In genomic region chr11:9462806-9463537, GRCh38 we compare ENCODE assay signal across 10 cellular contexts. TPM values are rescaled to one million over a fixed set of nuclear protein-coding genes. Genes with fewer than 3 reads are reported as not detected.
DNase-seq lines count a peak whose midpoint lies in the region; ATAC-seq, FAIRE-seq and TF ChIP-seq lines count a peak whose summit lies in the region.
"Had no signal": no experiment of that assay in that cellular context is flagged by ENCODE, and none has a peak within 500 bp of the region (broad histone marks: within the 10 kb centered on the region; RNA-seq: fewer than 3 reads in every experiment).

No MANE protein-coding gene starts in this region.

- H3K4me1 Mint-ChIP-seq in CD8-positive, alpha-beta T cell (ENCODE audit: low read depth), result peaks cover 38% of the 10 kb centered on the region
- peaks cover 27% of the 10 kb centered on the region for H3K4me1 Mint-ChIP-seq in nephron

- in situ Hi-C loops in K562 (cut with MboI), result no loop called here
- in situ Hi-C loops in ACHN (cut with HindIII; ENCODE audit: low pct_ligation_motif_present, low pct_unique_long_range_greater_than_20kb, low sequenced_read_pairs), result no loop called here

- no peak overlapping the region for H3K4me3 ChIP-seq in CD8-positive, alpha-beta T cell (ENCODE audit: low read depth, low read length)
- H3K4me3 ChIP-seq in K562, result no peak overlapping the region; the same call in 1 of the 2 replicates

- BruUV-seq in K562 (replicated peaks; lab: Mats Ljungman, UMichigan), result no TSS peak

- peak overlapping the region in 1 of 2 experiments; percentile 93; a peak in 2 of 4 replicates for H3K9ac ChIP-seq in K562 (ENCODE audit: insufficient read depth in 1 of 2, low read depth in 2 of 2, low read length in 2 of 2)

- H3K9me3 ChIP-seq in CD8-positive, alpha-beta T cell (ENCODE audit: low read length), result no peaks in the 10 kb centered on the region
- H3K9me3 ChIP-seq in KOPT-K1 (ENCODE audit: insufficient read depth, low read length, poor library complexity, severe bottlenecking) (no peaks in the 10 kb centered on the region), K562 (replicated peaks; ENCODE audit: control insufficient read depth, insufficient read depth, low read depth, low read length) (no peaks in the 10 kb centered on the region)

- TF ChIP-seq POLR2A in K562 (conservative IDR thresholded peaks at IDR 0.05), result no peak

- no peaks in the 10 kb centered on the region for H3K9me3 Mint-ChIP-seq in CD8-positive, alpha-beta T cell
- H3K9me3 Mint-ChIP-seq in nephron, result no peaks in the 10 kb centered on the region

- TF ChIP-seq EP300 in K562 (IDR thresholded peaks at IDR 0.05; ENCODE audit: low read length), result no peak

- H3K27me3 Mint-ChIP-seq in CD8-positive, alpha-beta T cell (ENCODE audit: low read depth), result no peaks in the 10 kb centered on the region
- no peaks in the 10 kb centered on the region for H3K27me3 Mint-ChIP-seq in nephron (ENCODE audit: low read depth)

- TF ChIP-seq CTCF in CD8-positive, alpha-beta T cell (IDR thresholded peaks at IDR 0.05), result no peak
- TF ChIP-seq CTCF in K562 (IDR thresholded peaks at IDR 0.05 in 2 of 3, conservative IDR thresholded peaks at IDR 0.05 in 1 of 3; ENCODE audit: insufficient read depth in 2 of 3, low read depth in 1 of 3, low read length in 3 of 3), result no peak
- TF ChIP-seq CTCF in nephron (IDR thresholded peaks at IDR 0.05; ENCODE audit: unreplicated experiment in 3 of 3), result no peak

- TF ChIP-seq RAD21 in K562 (CRISPR knock-in tag; conservative IDR thresholded peaks at IDR 0.05 in 1 of 2, IDR thresholded peaks at IDR 0.05 in 1 of 2), result no peak

- no peaks in the 10 kb centered on the region for H3K27me3 ChIP-seq in CD8-positive, alpha-beta T cell (ENCODE audit: insufficient read depth, low read length)
- H3K27me3 ChIP-seq in K562 (ENCODE audit: control insufficient read depth in 2 of 2, insufficient read depth in 2 of 2, low read length in 2 of 2), result no peaks in the 10 kb centered on the region

- H3K36me3 Mint-ChIP-seq in CD8-positive, alpha-beta T cell, result peaks cover 17% of the 10 kb centered on the region
- H3K36me3 Mint-ChIP-seq in nephron (ENCODE audit: low read depth), result peaks cover 14% of the 10 kb centered on the region

- FAIRE-seq in K562 (lab: Jason Lieb, UNC), result peak; percentile 35
- FAIRE-seq: TTC549 had no signal

- H3K4me1 ChIP-seq in CD8-positive, alpha-beta T cell (ENCODE audit: insufficient read depth, low read length), result peaks cover 31% of the 10 kb centered on the region
- H3K4me1 ChIP-seq in K562 (replicated peaks in 1 of 2; ENCODE audit: control insufficient read depth in 2 of 2, insufficient read depth in 2 of 2, low read length in 2 of 2), result peaks cover 13 to 15% of the 10 kb centered on the region in 2 experiments; a peak in 4 of 5 replicates

- H3K79me2 ChIP-seq in K562 (ENCODE audit: control insufficient read depth, insufficient read depth, low read length), result peaks cover 68% of the 10 kb centered on the region

- POLR2A ChIA-PET in CD8-positive, alpha-beta T cell (lab: Charles Lee), result interaction anchor here (4.3 kb wide), 1 partner anchor 78 kb away, joined by 34 read pairs; the partner anchor contains the start of gene IPO7
- POLR2A ChIA-PET in K562 (lab: Yijun Ruan, JAX), result interaction anchor here (0.6 to 2.7 kb wide), 4 partner anchors 79 to 841 kb away, joined by 3 to 7 read pairs (median 5); partner anchors contain the start of gene IPO7

- H2AFZ ChIP-seq in K562 (ENCODE audit: low read depth, low read length), result peak overlapping the region; percentile 62

- intact Hi-C loops in CD8-positive, alpha-beta T cell (cut with DNase I, micrococcal nuclease), result loop anchor here (5.0 kb wide), 4 partner anchors 109 to 1394 kb away; partner anchors contain the start of genes RNF141 (in 1 of the 2), WEE1 (in 1 of the 2) and ZBED5 (in 1 of the 2)
- intact Hi-C loops in K562 (cut with micrococcal nuclease), result loop anchor here (5.0 to 10.0 kb wide), 2 partner anchors 112 to 149 kb away; partner anchors contain the start of gene WEE1

- peak overlapping the region; percentile 59 for H3K4me3 Mint-ChIP-seq in CD8-positive, alpha-beta T cell
- peak overlapping the region; percentile 80 to 90 (median 86) for H3K4me3 Mint-ChIP-seq in nephron

- 54% methylated on average over 8 of the region's 8 CpGs for WGBS in K562 (ENCODE audit: insufficient coverage, low coverage, missing lambda C conversion rate)

- DNase-seq in CD8-positive, alpha-beta T cell, result no peak
- peak in 1 of 4 experiments; percentile 38 for DNase-seq in K562 (ENCODE audit: extremely low read depth in 1 of 4, low spot score in 3 of 4)
- no peak for DNase-seq in NCI-H2171 treated with DMSO at 0.1 percent for 48 hours (lab: John Stamatoyannopoulos, UW)
- no peak for DNase-seq in ACHN
- DNase-seq in UCSD-AML1 (lab: John Stamatoyannopoulos, UW; ENCODE audit: unreplicated experiment), result no peak
- DNase-seq: NCI-H2081 treated with DMSO at 0.1 percent for 48 hours had no signal

- ATAC-seq in CD8-positive, alpha-beta T cell, result no peak
- ATAC-seq in K562 (no peak), HG03095 (IDR thresholded peaks at IDR 0.05; ENCODE audit: unreplicated experiment) (no peak)

- H3K4me2 ChIP-seq in K562 (ENCODE audit: insufficient read depth, low read length), result peak overlapping the region; percentile 74

- H3K36me3 ChIP-seq in CD8-positive, alpha-beta T cell (ENCODE audit: insufficient read depth, low read length), result no peaks in the 10 kb centered on the region
- H3K36me3 ChIP-seq in KOPT-K1 (ENCODE audit: insufficient read depth, low read length) (no peaks in the 10 kb centered on the region), K562 (ENCODE audit: control insufficient read depth, insufficient read depth, low read length) (0 out of 3 replicates have a peak, but pooled peaks cover 3% of the 10 kb centered on the region)

- CTCF ChIA-PET in CD8-positive, alpha-beta T cell (lab: Charles Lee), result no interaction called here
- CTCF ChIA-PET in K562 (lab: Yijun Ruan, JAX; ENCODE audit: low intra/inter-chr PET ratio), result no interaction called here

- H3K27ac Mint-ChIP-seq in CD8-positive, alpha-beta T cell, result peak overlapping the region; percentile 64
- peak overlapping the region; percentile 83 to 98 (median 96) for H3K27ac Mint-ChIP-seq in nephron

- no peaks in the 10 kb centered on the region for H3K9me1 ChIP-seq in K562 (ENCODE audit: control insufficient read depth, insufficient read depth, low read length)

- no peaks in the 10 kb centered on the region for H4K20me1 ChIP-seq in K562 (replicated peaks; ENCODE audit: control insufficient read depth, insufficient read depth, low read length)

- H3K27ac ChIP-seq in CD8-positive, alpha-beta T cell (ENCODE audit: low read depth, low read length), result no peak overlapping the region
- peak overlapping the region; percentile 20 for H3K27ac ChIP-seq in KOPT-K1 (ENCODE audit: low read depth, low read length, poor library complexity, severe bottlenecking)
- peak overlapping the region; percentile 48 for H3K27ac ChIP-seq in K562 (ENCODE audit: extremely low read depth, low read depth, low read length)

TF ChIP-seq in K562, 482 proteins besides CTCF, POLR2A, EP300 and RAD21 (continues in another document):
- TF ChIP-seq NFE2L1 (tag; IDR thresholded peaks at IDR 0.05; ENCODE audit: borderline replicate concordance, low read depth) (peak; percentile 95), PHF21A (IDR thresholded peaks at IDR 0.05; ENCODE audit: borderline replicate concordance, low read depth) (no peak), CBX2 (IDR thresholded peaks at IDR 0.05; ENCODE audit: insufficient read depth, low read length, poor library complexity, severe bottlenecking) (no peak)

RNA-seq across cellular contexts. Expression of gene ZNF143, which starts 2.2 kb away (rescaled TPM):
- total RNA-seq in CD8-positive, alpha-beta T cell, result 10 to 100 TPM; 13.4 to 15.4 TPM
- total RNA-seq in K562 (2011; cell fraction: chromatin; rRNA removed; ENCODE audit: low replicate concordance), result 85.5 and 119 TPM in 2 replicates
- 30.0 and 35.1 TPM in 2 replicates for total RNA-seq in K562 (2011; cell fraction: nucleolus; rRNA removed)
- 53.7 and 56.1 TPM in 2 replicates for total RNA-seq in K562 (2011; cell fraction: nucleoplasm; rRNA removed)
- total RNA-seq in K562 (2014; rRNA removed) (17.3 and 23.6 TPM in 2 replicates), K562 (2014; rRNA removed; fragmentation: Illumina TruSeq; extraction: Trizol) (29.8 and 32.9 TPM in 2 replicates), K562 (2015; rRNA removed; fragmentation: Illumina TruSeq; extraction: Trizol) (25.6 and 27.1 TPM in 2 replicates), K562 (2021) (26.2 and 30.4 TPM in 2 replicates)
- polyA plus RNA-seq in K562 (2011; rRNA removed) (55.6 and 58.5 TPM in 2 replicates), K562 (2014; fragmentation: Illumina TruSeq; extraction: Trizol) (21.5 and 28.2 TPM in 2 replicates), K562 (2014; fragmentation: Nextera tagmentation; extraction: Ambion mirVana) (10 to 100 TPM; 18.4 to 34.4 TPM), K562 (2014; rRNA removed) (16.8 and 19.8 TPM in 2 replicates)
- polyA plus RNA-seq in K562 (2011; cell fraction: cytosol; rRNA removed), result 52.1 and 62.9 TPM in 2 replicates
- polyA plus RNA-seq in K562 (2011; cell fraction: nucleus; rRNA removed), result 28.2 and 34.4 TPM in 2 replicates
- polyA plus RNA-seq in K562 (2012), result 15.1 and 22.0 TPM in 2 replicates
- polyA minus RNA-seq in K562 (2011; rRNA and poly(A)+ RNA removed), result 137 and 171 TPM in 2 replicates
- 34.4 and 36.6 TPM in 2 replicates for polyA minus RNA-seq in K562 (2011; cell fraction: cytosol; rRNA and poly(A)+ RNA removed)
- polyA minus RNA-seq in K562 (2011; cell fraction: nucleus; rRNA and poly(A)+ RNA removed), result 23.7 and 43.3 TPM in 2 replicates
